31 cellular contexts compared by ENCODE assay signal in the genomic region with DNA sequence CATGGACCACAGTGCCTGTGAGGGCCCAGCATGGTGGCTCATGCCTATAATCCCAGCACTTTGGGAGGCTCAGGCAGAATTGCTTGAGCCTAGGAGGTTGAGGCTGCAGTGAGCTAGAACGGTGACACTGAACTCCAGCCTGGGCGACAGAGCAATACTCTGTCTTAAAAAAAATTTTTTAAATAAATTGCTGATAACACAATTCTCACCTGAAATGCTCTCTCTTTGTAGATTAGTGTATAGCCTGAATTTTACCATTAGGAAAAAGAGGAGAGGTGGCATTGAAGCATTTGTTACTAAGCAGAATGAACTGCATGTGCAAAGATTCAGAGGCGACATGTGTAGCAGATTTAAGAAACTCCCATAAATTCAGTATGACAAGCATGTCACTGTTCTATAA. TPM values are rescaled to one million over a fixed set of nuclear protein-coding genes. Genes with fewer than 3 reads are reported as not detected.
"Had no signal": no experiment of that assay in that cellular context is flagged by ENCODE, and none has a peak within 500 bp of the region (broad histone marks: within the 10 kb centered on the region; RNA-seq: fewer than 3 reads in every experiment).

No MANE protein-coding gene starts in this region.

- FAIRE-seq: endometrium, islet of Langerhans, keratinocyte had no signal

- H3K9me3 ChIP-seq: colonic mucosa, esophagus squamous epithelium, gastrocnemius medialis, heart left ventricle, left lung, lower lobe of right lung had no signal

- H3K36me3 ChIP-seq: colonic mucosa, esophagus squamous epithelium, gastrocnemius medialis, heart left ventricle, left lung, lower lobe of right lung had no signal

- H3K4me3 ChIP-seq: colonic mucosa, esophagus squamous epithelium, gastrocnemius medialis, heart left ventricle, hepatocyte, left lung, lower lobe of right lung had no signal

- H3K79me2 ChIP-seq: hepatocyte had no signal

- H3K9me3 Mint-ChIP-seq: dendritic cell treated with granulocyte-macrophage colony-stimulating factor and Interleukin-4, amounts not matched to agents 40 ng/mL and 50 ng/mL, for 4 days; effector memory CD8-positive, alpha-beta T cell; natural killer cell had no signal

- H2AFZ ChIP-seq: hepatocyte had no signal

- H3K27me3 ChIP-seq: colonic mucosa, hepatocyte had no signal

- DNase-seq: colonic mucosa; cortex of kidney; effector CD8-positive, alpha-beta T cell; effector memory CD8-positive, alpha-beta T cell; erythroblast; esophagus squamous epithelium; foreskin fibroblast; foreskin melanocyte; gastrocnemius medialis; heart left ventricle; hypothalamus; left cardiac atrium; left lung; left ventricle myocardium superior; lower lobe of right lung; mesendoderm; midbrain; natural killer cell had no signal

- H3K27me3 Mint-ChIP-seq: effector memory CD8-positive, alpha-beta T cell had no signal

- H3K4me1 ChIP-seq: colonic mucosa, esophagus squamous epithelium, gastrocnemius medialis, heart left ventricle, lower lobe of right lung had no signal

- ATAC-seq: esophagus mucosa; gastrocnemius medialis; heart left ventricle; left cardiac atrium; left lung; left ventricle myocardium superior; lower lobe of right lung; naive thymus-derived CD4-positive, alpha-beta T cell had no signal

- H3K4me2 ChIP-seq: hepatocyte had no signal

- H3K27ac ChIP-seq: colonic mucosa, epithelial cell of prostate, esophagus squamous epithelium, gastrocnemius medialis, heart left ventricle, hepatocyte, left lung, lower lobe of right lung had no signal

- H3K27ac Mint-ChIP-seq: dendritic cell treated with granulocyte-macrophage colony-stimulating factor and Interleukin-4, amounts not matched to agents 40 ng/mL and 50 ng/mL, for 4 days had no signal

- H3K4me1 Mint-ChIP-seq: endodermal cell had no signal

- H3K4me3 Mint-ChIP-seq: dendritic cell treated with granulocyte-macrophage colony-stimulating factor and Interleukin-4, amounts not matched to agents 40 ng/mL and 50 ng/mL, for 4 days; endodermal cell had no signal

RNA-seq across cellular contexts. Expression of a gene that starts 56.1 kb away (rescaled TPM):
- total RNA-seq: dermis microvascular lymphatic vessel endothelial cell; endodermal cell; esophagus mucosa; esophagus squamous epithelium; gastrocnemius medialis; heart left ventricle; hepatocyte; kidney epithelial cell; left cardiac atrium; left lung; left ventricle myocardium superior; lower leg skin; lower lobe of right lung; mucosa of gallbladder; naive thymus-derived CD4-positive, alpha-beta T cell; natural killer cell had no signal
- polyA plus RNA-seq: heart left ventricle; keratinocyte; naive thymus-derived CD4-positive, alpha-beta T cell had no signal
